29 cellular contexts compared by ENCODE assay signal in genomic region chr6:26339612-26340011, GRCh38.
"Had no signal": no experiment of that assay in that cellular context is flagged by ENCODE, and none has a peak within 500 bp of the region (broad histone marks: within the 10 kb centered on the region; RNA-seq: fewer than 3 reads in every experiment).

No MANE protein-coding gene starts in this region.

- H3K4me3 Mint-ChIP-seq: activated CD4-positive, alpha-beta memory T cell treated with anti-CD3 and anti-CD28 coated beads for 36 hours; activated naive CD8-positive, alpha-beta T cell treated with anti-CD3 and anti-CD28 coated beads, Interleukin-2, amount 50 U/mL, for 24 hours; activated T-cell treated with anti-CD3 and anti-CD28 coated beads, Interleukin-2, amount 50 U/mL, for 72 hours; T-helper 17 cell; WTC11 had no signal

- H3K27ac ChIP-seq: ascending aorta, body of pancreas, coronary artery, RWPE1, SJSA1 had no signal

- H3K9me3 Mint-ChIP-seq: activated CD4-positive, alpha-beta memory T cell treated with anti-CD3 and anti-CD28 coated beads for 36 hours; activated naive CD4-positive, alpha-beta T cell treated with anti-CD3 and anti-CD28 coated beads, Interleukin-2, amount 50 U/mL, for 72 hours; activated naive CD8-positive, alpha-beta T cell treated with anti-CD3 and anti-CD28 coated beads, Interleukin-2, amount 50 U/mL, for 24 hours; activated T-cell treated with anti-CD3 and anti-CD28 coated beads, Interleukin-2, amount 50 U/mL, for 72 hours; WTC11 had no signal

- H3K4me3 ChIP-seq: ascending aorta, body of pancreas, coronary artery, MG63, SJSA1 had no signal

- H3K9me3 ChIP-seq: ascending aorta, body of pancreas, MG63, SJSA1 had no signal

- H3K27me3 ChIP-seq: ascending aorta, body of pancreas, MG63, SJSA1 had no signal

- H3K4me1 ChIP-seq: body of pancreas had no signal

- ATAC-seq: activated naive CD4-positive, alpha-beta T cell treated with anti-CD3 and anti-CD28 coated beads, Interleukin-2, amount 50 U/mL, for 72 hours; activated naive CD8-positive, alpha-beta T cell treated with anti-CD3 and anti-CD28 coated beads, Interleukin-2, amount 50 U/mL, for 24 hours; activated T-cell treated with anti-CD3 and anti-CD28 coated beads, Interleukin-2, amount 50 U/mL, for 72 hours; body of pancreas; Panc1; SK-N-SH treated with all-trans-retinoic acid at 6 μM for 48 hours; T-helper 17 cell; WTC11 had no signal

- DNase-seq: activated CD4-positive, alpha-beta memory T cell treated with anti-CD3 and anti-CD28 coated beads for 36 hours; activated CD4-positive, alpha-beta T cell treated with anti-CD3 and anti-CD28 coated beads for 48 hours; activated CD4-positive, CD25-positive, alpha-beta regulatory T cell treated with anti-CD3 and anti-CD28 coated beads, Interleukin-2, amount 50 U/mL, for 72 hours; activated CD8-positive, alpha-beta memory T cell treated with anti-CD3 and anti-CD28 coated beads, Interleukin-2, amount 50 U/mL, for 4 hours; activated naive CD8-positive, alpha-beta T cell treated with anti-CD3 and anti-CD28 coated beads, Interleukin-2, amount 50 U/mL, for 24 hours; activated T-cell treated with anti-CD3 and anti-CD28 coated beads, Interleukin-2, amount 50 U/mL, for 72 hours; amniotic stem cell; body of pancreas; central memory CD4-positive, alpha-beta T cell; MG63; NCI-H1105; NCI-H1436; NCI-H1694 treated with DMSO at 0.1 percent for 48 hours; NCI-H2029 treated with DMSO at 0.1 percent for 48 hours; NCI-H345; NCI-H510A; Right ventricle myocardium superior; SW 1271; T-helper 17 cell; T-helper 9 cell had no signal

- H3K36me3 ChIP-seq: ascending aorta, MG63, SJSA1 had no signal

- H3K27ac Mint-ChIP-seq: activated CD4-positive, alpha-beta memory T cell treated with anti-CD3 and anti-CD28 coated beads for 36 hours; activated naive CD4-positive, alpha-beta T cell treated with anti-CD3 and anti-CD28 coated beads, Interleukin-2, amount 50 U/mL, for 72 hours; activated naive CD8-positive, alpha-beta T cell treated with anti-CD3 and anti-CD28 coated beads, Interleukin-2, amount 50 U/mL, for 24 hours; activated T-cell treated with anti-CD3 and anti-CD28 coated beads, Interleukin-2, amount 50 U/mL, for 72 hours; T-helper 17 cell; WTC11 had no signal

- H3K27me3 Mint-ChIP-seq: activated naive CD8-positive, alpha-beta T cell treated with anti-CD3 and anti-CD28 coated beads, Interleukin-2, amount 50 U/mL, for 24 hours; T-helper 17 cell had no signal

- FAIRE-seq: bronchial epithelial cell had no signal

- H3K36me3 Mint-ChIP-seq: activated CD4-positive, alpha-beta memory T cell treated with anti-CD3 and anti-CD28 coated beads for 36 hours; activated naive CD4-positive, alpha-beta T cell treated with anti-CD3 and anti-CD28 coated beads, Interleukin-2, amount 50 U/mL, for 72 hours; WTC11 had no signal
